ENCODE assay signal across 21 cellular contexts in the genomic region with DNA sequence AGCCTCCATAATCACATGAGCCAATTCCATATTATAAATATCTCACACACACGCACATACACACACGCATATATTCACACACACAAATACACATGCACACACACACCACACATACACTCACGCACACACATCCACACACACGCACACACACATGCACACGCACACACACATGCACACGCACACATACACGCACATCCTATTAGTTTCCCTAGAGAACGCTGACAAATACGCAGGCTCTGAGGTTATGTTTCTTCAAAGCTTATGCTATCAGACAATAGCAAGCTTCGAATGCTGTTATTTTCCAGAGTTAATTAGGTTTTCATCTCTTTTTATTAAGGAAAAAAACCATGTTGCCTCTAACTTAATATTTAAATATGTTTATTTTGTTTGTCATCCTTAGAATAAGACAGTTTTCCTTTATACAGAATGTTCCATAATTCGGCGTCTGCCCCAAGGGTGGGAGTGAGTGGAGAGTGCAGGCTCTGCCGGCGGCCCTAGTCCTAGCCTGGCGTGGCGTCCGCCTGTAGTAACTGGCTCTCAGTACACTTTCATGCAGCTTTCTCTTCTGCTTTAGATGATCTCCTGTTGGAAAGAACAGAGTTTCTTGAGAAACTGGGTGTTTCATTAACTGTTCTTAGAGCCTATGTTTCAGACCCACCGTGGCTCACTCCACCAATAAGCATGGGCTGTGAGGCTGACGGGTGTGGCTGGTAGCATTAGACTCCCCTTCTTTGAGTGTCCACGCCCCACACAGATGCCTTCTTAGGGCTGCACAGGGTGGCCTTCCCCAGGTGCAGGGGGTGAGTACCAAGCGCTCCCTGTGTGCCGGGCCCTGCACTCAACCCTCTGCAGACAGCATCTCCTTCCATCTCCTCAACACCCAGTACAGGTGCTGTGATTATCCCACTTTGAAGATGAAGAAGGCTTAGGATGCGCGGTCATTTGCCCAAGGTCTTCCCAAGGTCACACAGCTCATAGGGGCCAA.
"Had no signal": no experiment of that assay in that cellular context is flagged by ENCODE, and none has a peak within 500 bp of the region (broad histone marks: within the 10 kb centered on the region; RNA-seq: fewer than 3 reads in every experiment).

No MANE protein-coding gene starts in this region.

- H3K36me3 Mint-ChIP-seq: activated naive CD8-positive, alpha-beta T cell treated with anti-CD3 and anti-CD28 coated beads, Interleukin-2, amount 10 ng/mL, durations not matched to agents 7 days and 5 days; natural killer cell; WTC11 had no signal

- H3K27ac ChIP-seq: breast epithelium, colonic mucosa, epithelial cell of prostate, parathyroid adenoma, right lobe of liver, tibial artery had no signal

- H3K4me3 Mint-ChIP-seq: activated naive CD4-positive, alpha-beta T cell treated with anti-CD3 and anti-CD28 coated beads for 36 hours; activated naive CD8-positive, alpha-beta T cell treated with anti-CD3 and anti-CD28 coated beads, Interleukin-2, amount 10 ng/mL, durations not matched to agents 7 days and 5 days; endodermal cell; natural killer cell; stimulated activated naive CD8-positive, alpha-beta T cell treated with anti-CD3 and anti-CD28 coated beads, Interleukin-15, Interleukin-2, amounts not matched to agents 100 ng/mL and 50 ng/mL, for 24 hours; WTC11 had no signal

- H3K27me3 Mint-ChIP-seq: activated naive CD8-positive, alpha-beta T cell treated with anti-CD3 and anti-CD28 coated beads, Interleukin-2, amount 10 ng/mL, durations not matched to agents 7 days and 5 days had no signal

- H3K36me3 ChIP-seq: breast epithelium, colonic mucosa, heart left ventricle, right lobe of liver, tibial artery had no signal

- H2AFZ ChIP-seq: parathyroid adenoma had no signal

- H3K4me1 ChIP-seq: breast epithelium, colonic mucosa, parathyroid adenoma, right lobe of liver, tibial artery had no signal

- H3K27ac Mint-ChIP-seq: activated naive CD4-positive, alpha-beta T cell treated with anti-CD3 and anti-CD28 coated beads for 36 hours; activated naive CD8-positive, alpha-beta T cell treated with anti-CD3 and anti-CD28 coated beads, Interleukin-2, amount 10 ng/mL, durations not matched to agents 7 days and 5 days; endodermal cell; natural killer cell; stimulated activated naive CD8-positive, alpha-beta T cell treated with anti-CD3 and anti-CD28 coated beads, Interleukin-15, Interleukin-2, amounts not matched to agents 100 ng/mL and 50 ng/mL, for 24 hours; WTC11 had no signal

- H3K9ac ChIP-seq: parathyroid adenoma had no signal

- H3K4me1 Mint-ChIP-seq: natural killer cell had no signal

- DNase-seq: activated effector memory CD4-positive, alpha-beta T cell treated with Interleukin-2 at 50 U/mL for 16 hours; activated naive CD8-positive, alpha-beta T cell treated with anti-CD3 and anti-CD28 coated beads, Interleukin-2, amount 10 ng/mL, durations not matched to agents 7 days and 5 days; activated T-cell treated with anti-CD3 and anti-CD28 coated beads, Interleukin-2, amount 50 U/mL, for 1 hour; amniotic stem cell; colonic mucosa; kidney; midbrain; natural killer cell; right lobe of liver; tibial artery had no signal

- H3K27me3 ChIP-seq: breast epithelium, colonic mucosa, heart left ventricle, right lobe of liver, tibial artery had no signal

- H3K9me3 ChIP-seq: breast epithelium, colonic mucosa, heart left ventricle, right lobe of liver, tibial artery had no signal

- H3K79me2 ChIP-seq: parathyroid adenoma had no signal

- FAIRE-seq: kidney, TTC549 had no signal

- H3K4me3 ChIP-seq: breast epithelium, colonic mucosa, heart left ventricle, lung, right lobe of liver, skin epidermis, tibial artery had no signal

- H3K9me3 Mint-ChIP-seq: activated naive CD8-positive, alpha-beta T cell treated with anti-CD3 and anti-CD28 coated beads, Interleukin-2, amount 10 ng/mL, durations not matched to agents 7 days and 5 days; endodermal cell; natural killer cell; stimulated activated naive CD8-positive, alpha-beta T cell treated with anti-CD3 and anti-CD28 coated beads, Interleukin-15, Interleukin-2, amounts not matched to agents 100 ng/mL and 50 ng/mL, for 24 hours; WTC11 had no signal
